1 cellular context compared by ENCODE assay signal in genomic region chr1:155273134-155273982, GRCh38.
TF ChIP-seq lines count a peak whose summit lies in the region.

TSS of gene CLK2 (minus strand) at chr1:155273504. CDS start at chr1:155270977, 2,527 bp downstream.

TF ChIP-seq in HepG2, 621 proteins besides CTCF, POLR2A, EP300 and RAD21 (continued from another document and continues in another):
- no peak for TF ChIP-seq ZNF597 (CRISPR knock-in tag; IDR thresholded peaks at IDR 0.05)
- TF ChIP-seq CHCHD3 (CRISPR knock-in tag; IDR thresholded peaks at IDR 0.05) = no peak
- TF ChIP-seq XRCC5 (optimal IDR thresholded peaks at IDR 0.05; ENCODE audit: low read length) = peak; percentile 54
- no peak for TF ChIP-seq ZFAT (CRISPR knock-in tag; conservative IDR thresholded peaks at IDR 0.05)
- TF ChIP-seq NFAT5 (CRISPR knock-in tag; IDR thresholded peaks at IDR 0.05) = no peak
- no peak for TF ChIP-seq ZNF75D (CRISPR knock-in tag; IDR thresholded peaks at IDR 0.05; ENCODE audit: borderline replicate concordance)
- TF ChIP-seq, protein P1, sequence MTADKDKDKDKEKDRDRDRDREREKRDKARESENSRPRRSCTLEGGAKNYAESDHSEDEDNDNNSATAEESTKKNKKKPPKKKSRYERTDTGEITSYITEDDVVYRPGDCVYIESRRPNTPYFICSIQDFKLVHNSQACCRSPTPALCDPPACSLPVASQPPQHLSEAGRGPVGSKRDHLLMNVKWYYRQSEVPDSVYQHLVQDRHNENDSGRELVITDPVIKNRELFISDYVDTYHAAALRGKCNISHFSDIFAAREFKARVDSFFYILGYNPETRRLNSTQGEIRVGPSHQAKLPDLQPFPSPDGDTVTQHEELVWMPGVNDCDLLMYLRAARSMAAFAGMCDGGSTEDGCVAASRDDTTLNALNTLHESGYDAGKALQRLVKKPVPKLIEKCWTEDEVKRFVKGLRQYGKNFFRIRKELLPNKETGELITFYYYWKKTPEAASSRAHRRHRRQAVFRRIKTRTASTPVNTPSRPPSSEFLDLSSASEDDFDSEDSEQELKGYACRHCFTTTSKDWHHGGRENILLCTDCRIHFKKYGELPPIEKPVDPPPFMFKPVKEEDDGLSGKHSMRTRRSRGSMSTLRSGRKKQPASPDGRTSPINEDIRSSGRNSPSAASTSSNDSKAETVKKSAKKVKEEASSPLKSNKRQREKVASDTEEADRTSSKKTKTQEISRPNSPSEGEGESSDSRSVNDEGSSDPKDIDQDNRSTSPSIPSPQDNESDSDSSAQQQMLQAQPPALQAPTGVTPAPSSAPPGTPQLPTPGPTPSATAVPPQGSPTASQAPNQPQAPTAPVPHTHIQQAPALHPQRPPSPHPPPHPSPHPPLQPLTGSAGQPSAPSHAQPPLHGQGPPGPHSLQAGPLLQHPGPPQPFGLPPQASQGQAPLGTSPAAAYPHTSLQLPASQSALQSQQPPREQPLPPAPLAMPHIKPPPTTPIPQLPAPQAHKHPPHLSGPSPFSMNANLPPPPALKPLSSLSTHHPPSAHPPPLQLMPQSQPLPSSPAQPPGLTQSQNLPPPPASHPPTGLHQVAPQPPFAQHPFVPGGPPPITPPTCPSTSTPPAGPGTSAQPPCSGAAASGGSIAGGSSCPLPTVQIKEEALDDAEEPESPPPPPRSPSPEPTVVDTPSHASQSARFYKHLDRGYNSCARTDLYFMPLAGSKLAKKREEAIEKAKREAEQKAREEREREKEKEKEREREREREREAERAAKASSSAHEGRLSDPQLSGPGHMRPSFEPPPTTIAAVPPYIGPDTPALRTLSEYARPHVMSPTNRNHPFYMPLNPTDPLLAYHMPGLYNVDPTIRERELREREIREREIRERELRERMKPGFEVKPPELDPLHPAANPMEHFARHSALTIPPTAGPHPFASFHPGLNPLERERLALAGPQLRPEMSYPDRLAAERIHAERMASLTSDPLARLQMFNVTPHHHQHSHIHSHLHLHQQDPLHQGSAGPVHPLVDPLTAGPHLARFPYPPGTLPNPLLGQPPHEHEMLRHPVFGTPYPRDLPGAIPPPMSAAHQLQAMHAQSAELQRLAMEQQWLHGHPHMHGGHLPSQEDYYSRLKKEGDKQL (CRISPR knock-in tag; IDR thresholded peaks at IDR 0.05; ENCODE audit: low read depth) = no peak
- TF ChIP-seq ATM (IDR thresholded peaks at IDR 0.05; ENCODE audit: borderline replicate concordance) = no peak
- peak; percentile 98 for TF ChIP-seq MAX (IDR thresholded peaks at IDR 0.05)
- no peak for TF ChIP-seq ZNF761 (CRISPR knock-in tag; conservative IDR thresholded peaks at IDR 0.05)
- no peak; the same call in 1 of the 2 replicates for TF ChIP-seq SOX5 (CRISPR knock-in tag; IDR thresholded peaks at IDR 0.05; ENCODE audit: borderline replicate concordance)
- no peak for TF ChIP-seq TBP (CRISPR knock-in tag; IDR thresholded peaks at IDR 0.05)
- TF ChIP-seq ARID2 (CRISPR knock-in tag; IDR thresholded peaks at IDR 0.05; ENCODE audit: borderline replicate concordance) = 0 out of 2 replicates have a peak, but pooled peaks have one; percentile 42
- TF ChIP-seq, protein P2, sequence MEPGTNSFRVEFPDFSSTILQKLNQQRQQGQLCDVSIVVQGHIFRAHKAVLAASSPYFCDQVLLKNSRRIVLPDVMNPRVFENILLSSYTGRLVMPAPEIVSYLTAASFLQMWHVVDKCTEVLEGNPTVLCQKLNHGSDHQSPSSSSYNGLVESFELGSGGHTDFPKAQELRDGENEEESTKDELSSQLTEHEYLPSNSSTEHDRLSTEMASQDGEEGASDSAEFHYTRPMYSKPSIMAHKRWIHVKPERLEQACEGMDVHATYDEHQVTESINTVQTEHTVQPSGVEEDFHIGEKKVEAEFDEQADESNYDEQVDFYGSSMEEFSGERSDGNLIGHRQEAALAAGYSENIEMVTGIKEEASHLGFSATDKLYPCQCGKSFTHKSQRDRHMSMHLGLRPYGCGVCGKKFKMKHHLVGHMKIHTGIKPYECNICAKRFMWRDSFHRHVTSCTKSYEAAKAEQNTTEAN (CRISPR knock-in tag; conservative IDR thresholded peaks at IDR 0.05) = 0 out of 2 replicates have a peak, but pooled peaks have one; percentile 34
- peak; percentile 76 for TF ChIP-seq HOMEZ (CRISPR knock-in tag; IDR thresholded peaks at IDR 0.05; ENCODE audit: low read depth)
- TF ChIP-seq ZNF883 (CRISPR knock-in tag; IDR thresholded peaks at IDR 0.05; ENCODE audit: not compliant biosample characterization) = peak; percentile 50
- no peak for TF ChIP-seq MTF2 (CRISPR knock-in tag; IDR thresholded peaks at IDR 0.05; ENCODE audit: borderline replicate concordance)
- TF ChIP-seq CHD2 (IDR thresholded peaks at IDR 0.05; ENCODE audit: low read depth, low read length) = no peak
- no peak for TF ChIP-seq ZNF800 (CRISPR knock-in tag; IDR thresholded peaks at IDR 0.05)
- no peak for TF ChIP-seq ZFP1 (CRISPR knock-in tag; IDR thresholded peaks at IDR 0.05)
- no peak for TF ChIP-seq RFXANK (CRISPR knock-in tag; IDR thresholded peaks at IDR 0.05)
- TF ChIP-seq ATF6 (CRISPR knock-in tag; conservative IDR thresholded peaks at IDR 0.05) = no peak
- TF ChIP-seq NR2F1 (CRISPR knock-in tag; IDR thresholded peaks at IDR 0.05) = no peak
- TF ChIP-seq, protein P3, sequence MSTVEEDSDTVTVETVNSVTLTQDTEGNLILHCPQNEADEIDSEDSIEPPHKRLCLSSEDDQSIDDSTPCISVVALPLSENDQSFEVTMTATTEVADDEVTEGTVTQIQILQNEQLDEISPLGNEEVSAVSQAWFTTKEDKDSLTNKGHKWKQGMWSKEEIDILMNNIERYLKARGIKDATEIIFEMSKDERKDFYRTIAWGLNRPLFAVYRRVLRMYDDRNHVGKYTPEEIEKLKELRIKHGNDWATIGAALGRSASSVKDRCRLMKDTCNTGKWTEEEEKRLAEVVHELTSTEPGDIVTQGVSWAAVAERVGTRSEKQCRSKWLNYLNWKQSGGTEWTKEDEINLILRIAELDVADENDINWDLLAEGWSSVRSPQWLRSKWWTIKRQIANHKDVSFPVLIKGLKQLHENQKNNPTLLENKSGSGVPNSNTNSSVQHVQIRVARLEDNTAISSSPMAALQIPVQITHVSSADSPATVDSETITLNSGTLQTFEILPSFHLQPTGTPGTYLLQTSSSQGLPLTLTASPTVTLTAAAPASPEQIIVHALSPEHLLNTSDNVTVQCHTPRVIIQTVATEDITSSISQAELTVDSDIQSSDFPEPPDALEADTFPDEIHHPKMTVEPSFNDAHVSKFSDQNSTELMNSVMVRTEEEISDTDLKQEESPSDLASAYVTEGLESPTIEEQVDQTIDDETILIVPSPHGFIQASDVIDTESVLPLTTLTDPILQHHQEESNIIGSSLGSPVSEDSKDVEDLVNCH (CRISPR knock-in tag; IDR thresholded peaks at IDR 0.05) = no peak
- peak; percentile 11; the same call in 1 of the 2 replicates for TF ChIP-seq NCOA2 (CRISPR knock-in tag; IDR thresholded peaks at IDR 0.05)
- TF ChIP-seq, protein P4, sequence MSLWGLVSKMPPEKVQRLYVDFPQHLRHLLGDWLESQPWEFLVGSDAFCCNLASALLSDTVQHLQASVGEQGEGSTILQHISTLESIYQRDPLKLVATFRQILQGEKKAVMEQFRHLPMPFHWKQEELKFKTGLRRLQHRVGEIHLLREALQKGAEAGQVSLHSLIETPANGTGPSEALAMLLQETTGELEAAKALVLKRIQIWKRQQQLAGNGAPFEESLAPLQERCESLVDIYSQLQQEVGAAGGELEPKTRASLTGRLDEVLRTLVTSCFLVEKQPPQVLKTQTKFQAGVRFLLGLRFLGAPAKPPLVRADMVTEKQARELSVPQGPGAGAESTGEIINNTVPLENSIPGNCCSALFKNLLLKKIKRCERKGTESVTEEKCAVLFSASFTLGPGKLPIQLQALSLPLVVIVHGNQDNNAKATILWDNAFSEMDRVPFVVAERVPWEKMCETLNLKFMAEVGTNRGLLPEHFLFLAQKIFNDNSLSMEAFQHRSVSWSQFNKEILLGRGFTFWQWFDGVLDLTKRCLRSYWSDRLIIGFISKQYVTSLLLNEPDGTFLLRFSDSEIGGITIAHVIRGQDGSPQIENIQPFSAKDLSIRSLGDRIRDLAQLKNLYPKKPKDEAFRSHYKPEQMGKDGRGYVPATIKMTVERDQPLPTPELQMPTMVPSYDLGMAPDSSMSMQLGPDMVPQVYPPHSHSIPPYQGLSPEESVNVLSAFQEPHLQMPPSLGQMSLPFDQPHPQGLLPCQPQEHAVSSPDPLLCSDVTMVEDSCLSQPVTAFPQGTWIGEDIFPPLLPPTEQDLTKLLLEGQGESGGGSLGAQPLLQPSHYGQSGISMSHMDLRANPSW (CRISPR knock-in tag; IDR thresholded peaks at IDR 0.05; ENCODE audit: borderline replicate concordance) = no peak
- TF ChIP-seq RFXAP (CRISPR knock-in tag; IDR thresholded peaks at IDR 0.05; ENCODE audit: borderline replicate concordance) = peak; percentile 73
